22 cellular contexts compared by ENCODE assay signal in genomic region chr7:39946693-39947092, GRCh38. TPM values are rescaled to one million over a fixed set of nuclear protein-coding genes. Genes with fewer than 3 reads are reported as not detected.
A peak's percentile ranks its signal among the peaks of the same experiment; 100 is the strongest.
DNase-seq lines count a peak whose midpoint lies in the region; ATAC-seq and TF ChIP-seq lines count a peak whose summit lies in the region.
"Had no signal": no experiment of that assay in that cellular context is flagged by ENCODE, and none has a peak within 500 bp of the region (broad histone marks: within the 10 kb centered on the region; RNA-seq: fewer than 3 reads in every experiment).

No MANE protein-coding gene starts in this region.

- H3K9me3 Mint-ChIP-seq in nephron (peaks cover 2% of the 10 kb centered on the region), mesothelial cell of epicardium (peaks cover 3% of the 10 kb centered on the region)
- H3K9me3 Mint-ChIP-seq: activated naive CD8-positive, alpha-beta T cell treated with anti-CD3 and anti-CD28 coated beads, Interleukin-2, amount 50 U/mL, for 24 hours; central memory CD8-positive, alpha-beta T cell had no signal

- no peaks in the 10 kb centered on the region for H3K27me3 ChIP-seq in SK-N-SH (ENCODE audit: insufficient read depth)
- H3K27me3 ChIP-seq: SJSA1, upper lobe of right lung had no signal

- H3K4me3 Mint-ChIP-seq in nephron (peak overlapping the region in 2 of 3 experiments; percentile 3 to 58), mesothelial cell of epicardium (no peak overlapping the region)
- H3K4me3 Mint-ChIP-seq: activated naive CD8-positive, alpha-beta T cell treated with anti-CD3 and anti-CD28 coated beads, Interleukin-2, amount 50 U/mL, for 24 hours; central memory CD8-positive, alpha-beta T cell had no signal

- H3K27ac ChIP-seq in SK-N-SH (ENCODE audit: low read depth in 2 of 2, low read length in 1 of 2) = no peak overlapping the region
- H3K27ac ChIP-seq: HL-60, SJSA1, upper lobe of right lung had no signal

- no peaks in the 10 kb centered on the region for H3K9me2 ChIP-seq in SK-N-SH

- H3K36me3 Mint-ChIP-seq in nephron (ENCODE audit: low read depth) (no peaks in the 10 kb centered on the region), mesothelial cell of epicardium (no peaks in the 10 kb centered on the region)

- peaks cover 0 to 6% of the 10 kb centered on the region in 2 experiments; a peak in 2 of 4 replicates for H3K4me1 ChIP-seq in SK-N-SH (ENCODE audit: control insufficient read depth in 1 of 2, insufficient read depth in 2 of 2, low read depth in 1 of 2, low read length in 1 of 2)

- no peak overlapping the region for H3K9ac ChIP-seq in SK-N-SH

- DNase-seq in SK-N-SH (peak; percentile 29), Daoy (ENCODE audit: low read depth) (peak; percentile 15), NCI-H82 treated with DMSO at 0.1 percent for 48 hours (lab: John Stamatoyannopoulos, UW; ENCODE audit: unreplicated experiment) (peak; percentile 55), mesothelial cell of epicardium (ENCODE audit: low spot score in 2 of 2, unreplicated experiment in 2 of 2) (no peak), HCEC 1CT (no peak)
- DNase-seq: activated CD4-positive, alpha-beta T cell treated with anti-CD3 and anti-CD28 coated beads for 48 hours; activated CD8-positive, alpha-beta memory T cell treated with anti-CD3 and anti-CD28 coated beads, Interleukin-2, amount 50 U/mL, for 4 hours; activated effector memory CD4-positive, alpha-beta T cell treated with Interleukin-2 at 50 U/mL for 16 hours; activated naive CD8-positive, alpha-beta T cell treated with anti-CD3 and anti-CD28 coated beads, Interleukin-2, amount 50 U/mL, for 24 hours; GOT3; kidney; mucosa of descending colon; NCI-H146; NCI-H510A treated with DMSO at 0.1 percent for 48 hours; stimulated activated CD8-positive, alpha-beta memory T cell treated with anti-CD3 and anti-CD28 coated beads, Interleukin-4, amount 100 ng/mL, for 48 hours; upper lobe of right lung had no signal

- peaks cover 6% of the 10 kb centered on the region for H4K20me1 ChIP-seq in SK-N-SH (ENCODE audit: insufficient read depth)

- peaks cover 23% of the 10 kb centered on the region for H3K79me2 ChIP-seq in SK-N-SH (ENCODE audit: insufficient read depth)

- POLR2A ChIA-PET in SK-N-SH (lab: Yijun Ruan, JAX) = no interaction called here

- H3K4me1 Mint-ChIP-seq in nephron (peaks cover 13% of the 10 kb centered on the region), mesothelial cell of epicardium (peaks cover 11% of the 10 kb centered on the region)

- H3K27ac Mint-ChIP-seq in nephron = no peak overlapping the region
- no peak overlapping the region for H3K27ac Mint-ChIP-seq in mesothelial cell of epicardium
- H3K27ac Mint-ChIP-seq: activated naive CD8-positive, alpha-beta T cell treated with anti-CD3 and anti-CD28 coated beads, Interleukin-2, amount 50 U/mL, for 24 hours had no signal

- CTCF ChIA-PET in SK-N-SH (lab: Yijun Ruan, JAX) = interaction anchor here (2.3 to 9.3 kb wide), 3 partner anchors 50 to 188 kb away, joined by 10 to 100 read pairs (median 18); partner anchors contain the start of genes MPLKIP and SUGCT

- no peak overlapping the region for H2AFZ ChIP-seq in SK-N-SH (ENCODE audit: low read depth)

- no peak overlapping the region for H3K4me3 ChIP-seq in SK-N-SH (ENCODE audit: low read depth in 2 of 2, low read length in 1 of 2)
- H3K4me3 ChIP-seq: mucosa of descending colon, SJSA1, upper lobe of right lung had no signal

- TF ChIP-seq EP300 in SK-N-SH (IDR thresholded peaks at IDR 0.05; ENCODE audit: borderline replicate concordance in 1 of 2, low read depth in 1 of 2, low read length in 1 of 2) = no peak

- no peak for TF ChIP-seq RAD21 in SK-N-SH (IDR thresholded peaks at IDR 0.05; ENCODE audit: low read length)

- H3K36me3 ChIP-seq in SK-N-SH (replicated peaks in 1 of 2; ENCODE audit: control insufficient read depth in 1 of 2, insufficient read depth in 2 of 2, low read length in 1 of 2) = no peaks in the 10 kb centered on the region
- H3K36me3 ChIP-seq: upper lobe of right lung had no signal

- H3K4me2 ChIP-seq in SK-N-SH = no peak overlapping the region

- ATAC-seq in SK-N-SH treated with all-trans-retinoic acid at 6 μM for 48 hours (no peak), HG03439 (IDR thresholded peaks at IDR 0.05; ENCODE audit: unreplicated experiment) (no peak)
- ATAC-seq: activated naive CD8-positive, alpha-beta T cell treated with anti-CD3 and anti-CD28 coated beads, Interleukin-2, amount 50 U/mL, for 24 hours; mucosa of descending colon; upper lobe of right lung had no signal

- peaks cover 16% of the 10 kb centered on the region for H3F3A ChIP-seq in SK-N-SH (replicated peaks; ENCODE audit: insufficient read depth)

- no peaks in the 10 kb centered on the region; the same call in 1 of the 2 replicates for H3K9me3 ChIP-seq in SK-N-SH
- H3K9me3 ChIP-seq: mucosa of descending colon, SJSA1, upper lobe of right lung had no signal

- 94% methylated on average over 9 of the region's 9 CpGs for WGBS in SK-N-SH (ENCODE audit: low lambda C conversion rate)

- H3K27me3 Mint-ChIP-seq in nephron (ENCODE audit: low read depth) (peaks cover 3% of the 10 kb centered on the region), mesothelial cell of epicardium (ENCODE audit: low read depth) (no peaks in the 10 kb centered on the region)
- H3K27me3 Mint-ChIP-seq: activated naive CD8-positive, alpha-beta T cell treated with anti-CD3 and anti-CD28 coated beads, Interleukin-2, amount 50 U/mL, for 24 hours; central memory CD8-positive, alpha-beta T cell had no signal

- no peak for TF ChIP-seq CTCF in SK-N-SH (IDR thresholded peaks at IDR 0.05)
- TF ChIP-seq CTCF in nephron (IDR thresholded peaks at IDR 0.05; ENCODE audit: unreplicated experiment in 3 of 3) = no peak
- no peak for TF ChIP-seq CTCF in mesothelial cell of epicardium (IDR thresholded peaks at IDR 0.05; ENCODE audit: unreplicated experiment)

TF ChIP-seq in SK-N-SH, 30 proteins besides CTCF, POLR2A, EP300 and RAD21:
- no peak for TF ChIP-seq FOXJ3 (CRISPR knock-in tag; IDR thresholded peaks at IDR 0.05)
- no peak for TF ChIP-seq ZBTB33 (IDR thresholded peaks at IDR 0.05; ENCODE audit: borderline replicate concordance, low read depth)
- TF ChIP-seq RCOR1 (IDR thresholded peaks at IDR 0.05; ENCODE audit: low read length) = no peak
- no peak for TF ChIP-seq MEF2A (IDR thresholded peaks at IDR 0.05; ENCODE audit: borderline replicate concordance, low read depth)
- TF ChIP-seq NRF1 (IDR thresholded peaks at IDR 0.05; ENCODE audit: low read depth, low read length) = no peak
- no peak for TF ChIP-seq RFX5 (IDR thresholded peaks at IDR 0.05; ENCODE audit: low read length)
- TF ChIP-seq TAF1 (IDR thresholded peaks at IDR 0.05; ENCODE audit: borderline replicate concordance, low read depth, low read length) = no peak
- TF ChIP-seq MAX (IDR thresholded peaks at IDR 0.05; ENCODE audit: low read depth) = no peak
TF ChIP-seq in SK-N-SH: peak in this region for 0.

TF ChIP-seq in SK-N-SH treated with all-trans-retinoic acid at 6 μM for 48 hours, 23 proteins besides CTCF, POLR2A, EP300 and RAD21 (continues in another document):
- no peak for TF ChIP-seq ESRRG (CRISPR knock-in tag; IDR thresholded peaks at IDR 0.05)
- no peak for TF ChIP-seq OSR1 (CRISPR knock-in tag; IDR thresholded peaks at IDR 0.05)
- TF ChIP-seq ISL1 (CRISPR knock-in tag; IDR thresholded peaks at IDR 0.05) = no peak
- TF ChIP-seq ZNF70 (CRISPR knock-in tag; IDR thresholded peaks at IDR 0.05) = no peak
- no peak for TF ChIP-seq ARNTL (CRISPR knock-in tag; IDR thresholded peaks at IDR 0.05; ENCODE audit: borderline replicate concordance, low read depth)
- TF ChIP-seq BACH2 (CRISPR knock-in tag; IDR thresholded peaks at IDR 0.05; ENCODE audit: borderline replicate concordance) = no peak
- TF ChIP-seq TCF4 (CRISPR knock-in tag; IDR thresholded peaks at IDR 0.05; ENCODE audit: borderline replicate concordance) = no peak
- TF ChIP-seq ZNF565 (CRISPR knock-in tag; conservative IDR thresholded peaks at IDR 0.05; ENCODE audit: low read depth) = no peak
- TF ChIP-seq ZNF8 (CRISPR knock-in tag; IDR thresholded peaks at IDR 0.05) = no peak
- TF ChIP-seq TSHZ2 (CRISPR knock-in tag; IDR thresholded peaks at IDR 0.05) = no peak
- TF ChIP-seq GLIS3 (CRISPR knock-in tag; IDR thresholded peaks at IDR 0.05) = no peak

RNA-seq across cellular contexts. Expression of gene CDK13, which starts 3.4 kb away (rescaled TPM):
- 23.1 and 30.3 TPM in 2 replicates for polyA plus RNA-seq in SK-N-SH (2012; rRNA removed)
- 21.2 and 24.2 TPM in 2 replicates for polyA plus RNA-seq in SK-N-SH (2012; cell fraction: cytosol; rRNA removed)
- polyA plus RNA-seq in SK-N-SH (2012; cell fraction: nucleus; rRNA removed) = 52.2 and 80.8 TPM in 2 replicates
- 53.2 and 59.5 TPM in 2 replicates for total RNA-seq in Daoy (2014; rRNA removed; shearing (Covaris generic))
- 75.8 to 82.0 TPM (median 76.0 TPM) in 3 replicates for total RNA-seq in mesothelial cell of epicardium

Comparison
In these comparisons a context has a peak if more than half of its experiments do, and no peak if none do; other contexts are left out.
1. DNase-seq: peak in SK-N-SH (single experiment), Daoy (single experiment) and NCI-H82 treated with DMSO at 0.1 percent for 48 hours (single experiment); none in mesothelial cell of epicardium (0 of 2) and HCEC 1CT (single experiment).